Comparison of ENCODE assay signal across 8 cellular contexts in genomic region chr19:46856062-46857022, GRCh38. TPM values are rescaled to one million over a fixed set of nuclear protein-coding genes. Genes with fewer than 3 reads are reported as not detected.
DNase-seq lines count a peak whose midpoint lies in the region; ATAC-seq and TF ChIP-seq lines count a peak whose summit lies in the region.

No MANE protein-coding gene starts in this region.

- H3K4me3 Mint-ChIP-seq in activated T-helper 2 cell treated with anti-CD3 and anti-CD28 coated beads, Interferon-gamma antibody, Interleukin-2, Interleukin-4, amounts not matched to agents 10 μg/mL and 5 μg/mL and 100 μg/mL, durations not matched to agents 14 hours and 24 hours and 36 hours (ENCODE audit: low read depth), result peak overlapping the region; percentile 82
- peak overlapping the region; percentile 79 for H3K4me3 Mint-ChIP-seq in natural killer cell

- CTCF ChIA-PET in RWPE1 (lab: Yijun Ruan, JAX), result interaction anchor here (0.5 to 2.0 kb wide), 11 partner anchors 11 to 1713 kb away, joined by 3 to 12 read pairs (median 3); no protein-coding TSS in a partner anchor

- peaks cover 20% of the 10 kb centered on the region for H3K4me1 Mint-ChIP-seq in activated T-helper 2 cell treated with anti-CD3 and anti-CD28 coated beads, Interferon-gamma antibody, Interleukin-2, Interleukin-4, amounts not matched to agents 10 μg/mL and 5 μg/mL and 100 μg/mL, durations not matched to agents 14 hours and 24 hours and 36 hours (ENCODE audit: low read depth)
- H3K4me1 Mint-ChIP-seq in natural killer cell, result peaks cover 12 to 19% of the 10 kb centered on the region in 2 donors

- peaks cover 7% of the 10 kb centered on the region for H3K36me3 Mint-ChIP-seq in activated T-helper 2 cell treated with anti-CD3 and anti-CD28 coated beads, Interferon-gamma antibody, Interleukin-2, Interleukin-4, amounts not matched to agents 10 μg/mL and 5 μg/mL and 100 μg/mL, durations not matched to agents 14 hours and 24 hours and 36 hours (ENCODE audit: low read depth)
- no peaks in the 10 kb centered on the region for H3K36me3 Mint-ChIP-seq in natural killer cell

- peak overlapping the region; percentile 92 for H3K27ac Mint-ChIP-seq in activated T-helper 2 cell treated with anti-CD3 and anti-CD28 coated beads, Interferon-gamma antibody, Interleukin-2, Interleukin-4, amounts not matched to agents 10 μg/mL and 5 μg/mL and 100 μg/mL, durations not matched to agents 14 hours and 24 hours and 36 hours
- peak overlapping the region; percentile 63 to 77 for H3K27ac Mint-ChIP-seq in natural killer cell

- POLR2A ChIA-PET in RWPE1 (lab: Yijun Ruan, JAX; ENCODE audit: low non-redundant PET), result no interaction called here

- in situ Hi-C loops in KBM-7 (cut with MboI; ENCODE audit: low pct_unique_long_range_greater_than_20kb, low sequenced_read_pairs), result loop anchor here (10.0 kb wide), 1 partner anchor 138 kb away; no protein-coding TSS in a partner anchor

- peak; percentile 50 for TF ChIP-seq CTCF in C4-2B (conservative IDR thresholded peaks at IDR 0.05)
- TF ChIP-seq CTCF in RWPE1 (conservative IDR thresholded peaks at IDR 0.05; ENCODE audit: low read depth), result peak; percentile 89
- TF ChIP-seq CTCF in fibroblast of mammary gland (conservative IDR thresholded peaks at IDR 0.05; ENCODE audit: control insufficient read depth, insufficient read depth, low read depth, low read length), result peak; percentile 74
- peak; percentile 70 for TF ChIP-seq CTCF in natural killer cell (IDR thresholded peaks at IDR 0.05)

- peak; percentile 36 for ATAC-seq in GM19455 (IDR thresholded peaks at IDR 0.05; ENCODE audit: unreplicated experiment)
- ATAC-seq in natural killer cell, result peak; percentile 67 to 79 (median 68)

- H3K9me3 Mint-ChIP-seq in activated T-helper 2 cell treated with anti-CD3 and anti-CD28 coated beads, Interferon-gamma antibody, Interleukin-2, Interleukin-4, amounts not matched to agents 10 μg/mL and 5 μg/mL and 100 μg/mL, durations not matched to agents 14 hours and 24 hours and 36 hours, result no peaks in the 10 kb centered on the region
- no peaks in the 10 kb centered on the region for H3K9me3 Mint-ChIP-seq in natural killer cell

- H3K27me3 Mint-ChIP-seq in activated T-helper 2 cell treated with anti-CD3 and anti-CD28 coated beads, Interferon-gamma antibody, Interleukin-2, Interleukin-4, amounts not matched to agents 10 μg/mL and 5 μg/mL and 100 μg/mL, durations not matched to agents 14 hours and 24 hours and 36 hours (ENCODE audit: low read depth), result peaks cover 2% of the 10 kb centered on the region
- no peaks in the 10 kb centered on the region for H3K27me3 Mint-ChIP-seq in natural killer cell (ENCODE audit: low read depth in 2 of 2)

- DNase-seq in KBM-7 (peak; percentile 90), RWPE1 (ENCODE audit: low spot score) (peak; percentile 95), fibroblast of mammary gland (ENCODE audit: low read depth) (peak; percentile 95), natural killer cell (peak; percentile 82)
- peak; percentile 89 for DNase-seq in activated T-helper 2 cell treated with anti-CD3 and anti-CD28 coated beads, Interferon-gamma antibody, Interleukin-2, Interleukin-4, amounts not matched to agents 10 μg/mL and 5 μg/mL and 100 μg/mL, durations not matched to agents 14 hours and 24 hours and 36 hours (ENCODE audit: low spot score)
- DNase-seq in stimulated activated naive CD4-positive, alpha-beta T cell (lab: John Stamatoyannopoulos, UW), result peak; percentile 82 to 89 (median 87)

- intact Hi-C loops in activated T-helper 2 cell treated with anti-CD3 and anti-CD28 coated beads, Interferon-gamma antibody, Interleukin-2, Interleukin-4, amounts not matched to agents 10 μg/mL and 5 μg/mL and 100 μg/mL, durations not matched to agents 14 hours and 24 hours and 36 hours (cut with micrococcal nuclease), result loop anchor here (1.0 kb wide), 2 partner anchors 135 to 192 kb away; partner anchors contain the start of gene TMEM160
- intact Hi-C loops in natural killer cell (cut with micrococcal nuclease), result loop anchor here (1.0 to 10.0 kb wide), 2 partner anchors 135 to 418 kb away; partner anchors contain the start of gene INAFM1

- peak overlapping the region; percentile 52 for H3K4me3 ChIP-seq in fibroblast of mammary gland (ENCODE audit: control insufficient read depth, low read depth, low read length)

- H3K27ac ChIP-seq in C4-2B (no peak overlapping the region; the same call in 1 of the 2 replicates), RWPE1 (peak overlapping the region; percentile 99)

RNA-seq across cellular contexts. Expression of gene ARHGAP35, which starts 4.5 kb away (rescaled TPM):
- 25.5 and 28.5 TPM in 2 replicates for total RNA-seq in activated T-helper 2 cell treated with anti-CD3 and anti-CD28 coated beads, Interferon-gamma antibody, Interleukin-2, Interleukin-4, amounts not matched to agents 10 μg/mL and 5 μg/mL and 100 μg/mL, durations not matched to agents 14 hours and 24 hours and 36 hours
- 10 to 100 TPM; 40.2 to 66.2 (median 48.5) TPM for total RNA-seq in natural killer cell

RNA-seq across cellular contexts. Expression of gene AP2S1, which starts 5.7 kb away (rescaled TPM):
- total RNA-seq in activated T-helper 2 cell treated with anti-CD3 and anti-CD28 coated beads, Interferon-gamma antibody, Interleukin-2, Interleukin-4, amounts not matched to agents 10 μg/mL and 5 μg/mL and 100 μg/mL, durations not matched to agents 14 hours and 24 hours and 36 hours, result 94.0 and 102 TPM in 2 replicates
- 10 to 100 TPM; 45.0 to 49.1 (median 45.4) TPM for total RNA-seq in natural killer cell
